In genomic region chr6:160737934-160738333, GRCh38 we compare ENCODE assay signal across 19 cellular contexts. TPM values are rescaled to one million over a fixed set of nuclear protein-coding genes. Genes with fewer than 3 reads are reported as not detected.
DNase-seq lines count a peak whose midpoint lies in the region; ATAC-seq and TF ChIP-seq lines count a peak whose summit lies in the region.
"Had no signal": no experiment of that assay in that cellular context is flagged by ENCODE, and none has a peak within 500 bp of the region (broad histone marks: within the 10 kb centered on the region; RNA-seq: fewer than 3 reads in every experiment).

No MANE protein-coding gene starts in this region.

- no peak overlapping the region for H3K27ac Mint-ChIP-seq in activated CD4-positive, alpha-beta T cell treated with anti-CD3 and anti-CD28 coated beads for 36 hours
- H3K27ac Mint-ChIP-seq in activated CD4-positive, alpha-beta T cell treated with anti-CD3 and anti-CD28 coated beads, Interleukin-2, amount 10 ng/mL, durations not matched to agents 7 days and 5 days = no peak overlapping the region

- no peaks in the 10 kb centered on the region for H3K4me1 Mint-ChIP-seq in activated CD4-positive, alpha-beta T cell treated with anti-CD3 and anti-CD28 coated beads for 36 hours
- no peaks in the 10 kb centered on the region for H3K4me1 Mint-ChIP-seq in activated CD4-positive, alpha-beta T cell treated with anti-CD3 and anti-CD28 coated beads, Interleukin-2, amount 10 ng/mL, durations not matched to agents 7 days and 5 days

- no peak overlapping the region for H3K4me3 ChIP-seq in epithelial cell of esophagus (ENCODE audit: low read length)
- H3K4me3 ChIP-seq: HAP-1, K562 had no signal

- H3K36me3 Mint-ChIP-seq in activated CD4-positive, alpha-beta T cell treated with anti-CD3 and anti-CD28 coated beads for 36 hours (ENCODE audit: low read depth) = no peaks in the 10 kb centered on the region
- H3K36me3 Mint-ChIP-seq in activated CD4-positive, alpha-beta T cell treated with anti-CD3 and anti-CD28 coated beads, Interleukin-2, amount 10 ng/mL, durations not matched to agents 7 days and 5 days (ENCODE audit: low read depth) = no peaks in the 10 kb centered on the region

- H3K4me3 Mint-ChIP-seq in activated CD4-positive, alpha-beta T cell treated with anti-CD3 and anti-CD28 coated beads for 36 hours = no peak overlapping the region
- no peak overlapping the region for H3K4me3 Mint-ChIP-seq in activated CD4-positive, alpha-beta T cell treated with anti-CD3 and anti-CD28 coated beads, Interleukin-2, amount 10 ng/mL, durations not matched to agents 7 days and 5 days

- CTCF ChIA-PET in activated CD4-positive, alpha-beta T cell treated with anti-CD3 and anti-CD28 coated beads for 36 hours (lab: Charles Lee) = no interaction called here
- CTCF ChIA-PET in activated CD4-positive, alpha-beta T cell treated with anti-CD3 and anti-CD28 coated beads, Interleukin-2, amount 10 ng/mL, durations not matched to agents 7 days and 5 days (lab: Charles Lee) = interaction anchor here (1.3 kb wide), 1 partner anchor 633 kb away, joined by 3 read pairs; no protein-coding TSS in a partner anchor

- POLR2A ChIA-PET in activated CD4-positive, alpha-beta T cell treated with anti-CD3 and anti-CD28 coated beads for 36 hours (lab: Charles Lee) = no interaction called here
- POLR2A ChIA-PET in activated CD4-positive, alpha-beta T cell treated with anti-CD3 and anti-CD28 coated beads, Interleukin-2, amount 10 ng/mL, durations not matched to agents 7 days and 5 days (lab: Charles Lee) = no interaction called here

- DNase-seq in activated CD4-positive, alpha-beta T cell treated with anti-CD3 and anti-CD28 coated beads for 36 hours = peak; percentile 14
- no peak for DNase-seq in activated CD4-positive, alpha-beta T cell treated with anti-CD3 and anti-CD28 coated beads, Interleukin-2, amount 10 ng/mL, durations not matched to agents 7 days and 5 days
- DNase-seq in HPDE6-E6E7 (ENCODE audit: extremely low spot score) = peak; percentile 48
- peak; percentile 89 for DNase-seq in epithelial cell of esophagus (ENCODE audit: low read depth)
- DNase-seq in renal cortical epithelial cell (ENCODE audit: low read depth) = peak; percentile 2
- no peak for DNase-seq in HuH-7.5 (ENCODE audit: low spot score)
- no peak for DNase-seq in NCI-H1694 treated with DMSO at 0.1 percent for 48 hours (lab: John Stamatoyannopoulos, UW)
- no peak for DNase-seq in DMS153 treated with DMSO at 0.1 percent for 48 hours (lab: John Stamatoyannopoulos, UW; ENCODE audit: unreplicated experiment)
- DNase-seq: AML-193, DND-41, NCI-H1105, NCI-H1694, NCI-H510A, NCI-H774, OCI-M1, RPMI8226 had no signal

- H3K9me3 Mint-ChIP-seq in activated CD4-positive, alpha-beta T cell treated with anti-CD3 and anti-CD28 coated beads for 36 hours (ENCODE audit: low read depth) = no peaks in the 10 kb centered on the region
- H3K9me3 Mint-ChIP-seq in activated CD4-positive, alpha-beta T cell treated with anti-CD3 and anti-CD28 coated beads, Interleukin-2, amount 10 ng/mL, durations not matched to agents 7 days and 5 days = no peaks in the 10 kb centered on the region

- peak; percentile 74 for ATAC-seq in activated CD4-positive, alpha-beta T cell treated with anti-CD3 and anti-CD28 coated beads for 36 hours
- ATAC-seq: K562 had no signal

- H3K27me3 Mint-ChIP-seq in activated CD4-positive, alpha-beta T cell treated with anti-CD3 and anti-CD28 coated beads for 36 hours = peaks cover 6% of the 10 kb centered on the region
- H3K27me3 Mint-ChIP-seq in activated CD4-positive, alpha-beta T cell treated with anti-CD3 and anti-CD28 coated beads, Interleukin-2, amount 10 ng/mL, durations not matched to agents 7 days and 5 days = no peaks in the 10 kb centered on the region

- TF ChIP-seq CTCF in epithelial cell of esophagus (IDR thresholded peaks at IDR 0.05; ENCODE audit: insufficient read depth, low read depth, low read length, missing control alignments) = no peak

- intact Hi-C loops in activated CD4-positive, alpha-beta T cell treated with anti-CD3 and anti-CD28 coated beads for 36 hours (cut with DNase I, micrococcal nuclease) = loop anchor here in 1 of 2 experiments (10.0 kb wide), 1 partner anchor 187 kb away; no protein-coding TSS in a partner anchor

RNA-seq across cellular contexts. Expression of gene PLG, which starts 35.9 kb away (rescaled TPM):
- not detected for total RNA-seq in activated CD4-positive, alpha-beta T cell treated with anti-CD3 and anti-CD28 coated beads for 36 hours
- total RNA-seq in activated CD4-positive, alpha-beta T cell treated with anti-CD3 and anti-CD28 coated beads, Interleukin-2, amount 10 ng/mL, durations not matched to agents 7 days and 5 days = under 1 TPM in 1 of 2 experiments, not detected in 1; 0.32 TPM
- not detected in 2 replicates for total RNA-seq in renal cortical epithelial cell
- total RNA-seq: G401 had no signal

Comparison
In these comparisons a context has a peak if more than half of its experiments do, and no peak if none do; other contexts are left out.
1. DNase-seq: peak in activated CD4-positive, alpha-beta T cell treated with anti-CD3 and anti-CD28 coated beads for 36 hours (single experiment), HPDE6-E6E7 (single experiment), epithelial cell of esophagus (single experiment) and renal cortical epithelial cell (single experiment); none in activated CD4-positive, alpha-beta T cell treated with anti-CD3 and anti-CD28 coated beads, Interleukin-2, amount 10 ng/mL, durations not matched to agents 7 days and 5 days (single experiment), HuH-7.5 (single experiment), NCI-H1694 treated with DMSO at 0.1 percent for 48 hours (single experiment) and DMS153 treated with DMSO at 0.1 percent for 48 hours (single experiment).